9 cellular contexts compared by ENCODE assay signal in the genomic region with DNA sequence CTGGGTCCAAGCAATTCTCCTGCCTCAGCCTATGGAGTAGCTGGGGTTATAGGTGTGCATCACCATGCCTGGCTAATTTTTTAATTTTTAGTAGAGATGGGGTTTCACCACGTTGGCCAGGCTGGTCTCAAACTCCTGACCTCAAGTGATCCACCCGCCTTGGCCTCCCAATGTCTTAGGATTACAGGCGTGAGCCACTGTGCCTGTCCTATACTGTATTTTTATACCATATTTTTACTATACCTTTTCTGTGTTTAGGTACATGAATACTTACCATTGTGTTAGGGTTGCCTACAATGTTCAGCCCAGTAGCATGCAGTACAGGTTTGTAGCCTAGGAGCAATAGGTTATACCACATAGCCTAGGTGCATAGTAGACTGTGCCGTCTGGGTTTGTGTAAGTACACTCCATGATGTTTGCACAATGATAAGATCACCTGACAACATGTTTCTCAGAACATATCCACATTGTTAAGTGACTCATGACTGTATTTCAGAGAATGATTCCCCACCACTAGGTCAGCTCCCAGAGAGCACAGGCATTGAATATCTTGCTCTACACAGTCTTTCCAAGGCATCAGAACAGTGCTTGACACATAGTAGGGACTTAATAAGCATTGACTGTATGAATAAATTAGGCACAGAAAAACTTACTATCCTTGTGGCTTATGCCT. TPM values are rescaled to one million over a fixed set of nuclear protein-coding genes. Genes with fewer than 3 reads are reported as not detected.
DNase-seq lines count a peak whose midpoint lies in the region; ATAC-seq and TF ChIP-seq lines count a peak whose summit lies in the region.
"Had no signal": no experiment of that assay in that cellular context is flagged by ENCODE, and none has a peak within 500 bp of the region (broad histone marks: within the 10 kb centered on the region; RNA-seq: fewer than 3 reads in every experiment).

No MANE protein-coding gene starts in this region.

- H3K36me3 Mint-ChIP-seq in progenitor cell of endocrine pancreas (ENCODE audit: insufficient read depth) = no peaks in the 10 kb centered on the region

- H3K4me3 Mint-ChIP-seq in progenitor cell of endocrine pancreas (ENCODE audit: low read depth) = no peak overlapping the region

- TF ChIP-seq CTCF in progenitor cell of endocrine pancreas (IDR thresholded peaks at IDR 0.05; ENCODE audit: unreplicated experiment) = no peak

- H3K9me3 Mint-ChIP-seq in progenitor cell of endocrine pancreas (ENCODE audit: low read depth) = peaks cover 7% of the 10 kb centered on the region

- ATAC-seq in GM18909 (IDR thresholded peaks at IDR 0.05; ENCODE audit: poor library complexity, unreplicated experiment) = no peak

- DNase-seq in H4 (ENCODE audit: low spot score) (peak; percentile 70), NCI-H510A (lab: John Stamatoyannopoulos, UW) (peak; percentile 27), dermis blood vessel endothelial cell (peak; percentile 73), progenitor cell of endocrine pancreas (ENCODE audit: low spot score, unreplicated experiment) (no peak), NCI-H128 (lab: John Stamatoyannopoulos, UW; ENCODE audit: unreplicated experiment) (no peak), hippocampal formation (lab: John Stamatoyannopoulos, UW) (no peak)
- DNase-seq: SHP77 treated with DMSO at 0.1 percent for 48 hours; stimulated activated CD4-positive, alpha-beta T cell treated with anti-CD3 and anti-CD28 coated beads, Interleukin-4, amount 100 ng/mL, for 4 hours had no signal

- peak overlapping the region; percentile 8 for H3K27ac Mint-ChIP-seq in progenitor cell of endocrine pancreas

- peaks cover 1% of the 10 kb centered on the region for H3K27me3 Mint-ChIP-seq in progenitor cell of endocrine pancreas

- H3K4me1 Mint-ChIP-seq in progenitor cell of endocrine pancreas (ENCODE audit: low read depth) = peaks cover 23% of the 10 kb centered on the region

RNA-seq across cellular contexts. Expression of gene CITED4, which starts 6.0 kb away (rescaled TPM):
- total RNA-seq in H4 (2014; rRNA removed; shearing (Covaris generic)) = 0.14 and 0.17 TPM in 2 replicates
- 3.9 and 8.0 TPM in 2 replicates for total RNA-seq in dermis blood vessel endothelial cell
- 27.8 and 30.8 TPM in 2 replicates for total RNA-seq in progenitor cell of endocrine pancreas

Comparison
In these comparisons a context has a peak if more than half of its experiments do, and no peak if none do; other contexts are left out.
1. DNase-seq: peak in H4 (single experiment), NCI-H510A (single experiment) and dermis blood vessel endothelial cell (single experiment); none in progenitor cell of endocrine pancreas (single experiment), NCI-H128 (single experiment) and hippocampal formation (0 of 2).